In genomic region chr1:18883636-18884418, GRCh38 we compare ENCODE assay signal across 8 cellular contexts. TPM values are rescaled to one million over a fixed set of nuclear protein-coding genes. Genes with fewer than 3 reads are reported as not detected.
A peak's percentile ranks its signal among the peaks of the same experiment; 100 is the strongest.
DNase-seq lines count a peak whose midpoint lies in the region; ATAC-seq, FAIRE-seq and TF ChIP-seq lines count a peak whose summit lies in the region.

No MANE protein-coding gene starts in this region.

- H3K4me1 ChIP-seq in H1 (replicated peaks in 1 of 4; ENCODE audit: control insufficient read depth in 3 of 4, insufficient read depth in 4 of 4, low read length in 3 of 4), result peaks cover 0 to 6% (median 4%) of the 10 kb centered on the region in 4 experiments; a peak in 4 of 7 replicates

- no peak overlapping the region for H3K9ac ChIP-seq in H1 (replicated peaks in 1 of 4; ENCODE audit: extremely low read depth in 1 of 4, low read depth in 3 of 4, low read length in 3 of 4)

- H3K18ac ChIP-seq in H1 (ENCODE audit: extremely low read depth, low read length), result no peak overlapping the region

- H4K5ac ChIP-seq in H1 (ENCODE audit: insufficient read length, low read depth, low read length), result no peak overlapping the region

- H3K23ac ChIP-seq in H1 (ENCODE audit: insufficient read length), result no peak overlapping the region

- H2BK120ac ChIP-seq in H1 (replicated peaks; ENCODE audit: low read depth, low read length), result no peak overlapping the region

- no peak overlapping the region for H3K4me2 ChIP-seq in H1 (ENCODE audit: insufficient read depth in 1 of 2, low read depth in 2 of 2, low read length in 2 of 2)

- TF ChIP-seq RAD21 in H1 (IDR thresholded peaks at IDR 0.05 in 1 of 2, conservative IDR thresholded peaks at IDR 0.05 in 1 of 2; ENCODE audit: low read depth in 2 of 2, low read length in 2 of 2), result peak; percentile 86 to 92

- FAIRE-seq in H1 (lab: Jason Lieb, UNC), result peak; percentile 36

- H3K56ac ChIP-seq in H1 (replicated peaks; ENCODE audit: insufficient read length, low read depth, low read length), result no peak overlapping the region

- H3K27ac ChIP-seq in H1 (ENCODE audit: low read depth, low read length), result no peak overlapping the region

- H3K14ac ChIP-seq in H1 (ENCODE audit: insufficient read length), result no peak overlapping the region

- peak; percentile 97 for TF ChIP-seq CTCF in AG04449 (IDR thresholded peaks at IDR 0.05; ENCODE audit: insufficient read depth, low read length, missing control alignments)
- TF ChIP-seq CTCF in GM13976 (IDR thresholded peaks at IDR 0.05; ENCODE audit: borderline replicate concordance, control extremely low read depth, extremely low read depth, insufficient read depth, missing control alignments), result peak; percentile 87
- TF ChIP-seq CTCF in H1 (IDR thresholded peaks at IDR 0.05; ENCODE audit: control extremely low read depth in 1 of 3, insufficient read depth in 1 of 3, low read depth in 1 of 3, low read length in 3 of 3), result peak; percentile 84 to 97 (median 93)

- H3K36me3 ChIP-seq in H1 (ENCODE audit: control insufficient read depth in 2 of 4, insufficient read depth in 4 of 4, low read length in 3 of 4), result peaks cover 0 to 11% (median 2%) of the 10 kb centered on the region in 4 experiments; a peak in 4 of 8 replicates

- no peaks in the 10 kb centered on the region for H3K79me1 ChIP-seq in H1 (ENCODE audit: low read depth, low read length)

- TF ChIP-seq EP300 in H1 (IDR thresholded peaks at IDR 0.05; ENCODE audit: borderline replicate concordance in 1 of 2, low read depth in 2 of 2, low read length in 2 of 2), result no peak

- ATAC-seq in GM19395 (IDR thresholded peaks at IDR 0.05; ENCODE audit: unreplicated experiment), result no peak

- no peak overlapping the region for H4K91ac ChIP-seq in H1 (replicated peaks; ENCODE audit: insufficient read length, low read length)

- H3K4ac ChIP-seq in H1 (replicated peaks; ENCODE audit: insufficient read length, low read depth, low read length), result no peak overlapping the region

- H2BK12ac ChIP-seq in H1 (ENCODE audit: low read depth, low read length), result no peak overlapping the region

- H2BK5ac ChIP-seq in H1 (ENCODE audit: low read depth, low read length), result no peak overlapping the region

- no peak overlapping the region for H3K4me3 ChIP-seq in AG04449 (ENCODE audit: low read depth, low read length)
- no peak overlapping the region for H3K4me3 ChIP-seq in H1 (ENCODE audit: extremely low read depth in 1 of 4, insufficient read depth in 2 of 4, low read depth in 3 of 4, low read length in 4 of 4)

- no peak overlapping the region for H2AFZ ChIP-seq in H1 (ENCODE audit: low read length)

- no peaks in the 10 kb centered on the region for H3K9me3 ChIP-seq in H1 (ENCODE audit: insufficient read depth in 2 of 2, low read depth in 1 of 2, low read length in 1 of 2)

- in situ Hi-C loops in GM13976 (cut with MboI; ENCODE audit: low sequenced_read_pairs, unreplicated experiment), result no loop called here

- no peak overlapping the region for H2BK20ac ChIP-seq in H1 (ENCODE audit: low read length)

- POLR2A ChIA-PET in AG04449 (lab: Yijun Ruan, JAX), result no interaction called here
- POLR2A ChIA-PET in H1 (lab: Charles Lee; ENCODE audit: partially characterized antibody), result interaction anchor here (1.4 kb wide), 1 partner anchor 10 kb away, joined by 5 read pairs; no protein-coding TSS in a partner anchor

- H2AK5ac ChIP-seq in H1 (ENCODE audit: low read depth, low read length), result no peak overlapping the region

- TF ChIP-seq POLR2A in H1 (IDR thresholded peaks at IDR 0.05; ENCODE audit: control extremely low read depth in 1 of 2, low read depth in 2 of 2, low read length in 2 of 2), result no peak

- WGBS in H1 (ENCODE audit: extremely low coverage in 1 of 2, insufficient coverage in 1 of 2, insufficient read length in 1 of 2, insufficient replicate concordance in 2 of 2, low coverage in 1 of 2, low lambda C conversion rate in 2 of 2, missing lambda C conversion rate in 1 of 2), 2 experiments, result 73% methylated on average over 13 of the region's 14 CpGs; no CpG with 5 or more reads in 1 of the 2 experiments

- H4K20me1 ChIP-seq in H1 (replicated peaks in 1 of 2; ENCODE audit: control insufficient read depth in 1 of 2, insufficient read depth in 2 of 2, low read length in 2 of 2), result peaks cover 0 to 8% of the 10 kb centered on the region in 2 experiments

- no peaks in the 10 kb centered on the region for H3K27me3 ChIP-seq in H1 (replicated peaks in 1 of 4; ENCODE audit: control insufficient read depth in 3 of 4, extremely low read depth in 1 of 4, insufficient read depth in 3 of 4, low read length in 3 of 4)

- H4K8ac ChIP-seq in H1 (ENCODE audit: extremely low read depth, insufficient read depth, low read length), result no peak overlapping the region

- no peak overlapping the region for H2BK15ac ChIP-seq in H1 (ENCODE audit: low read length)

- CTCF ChIA-PET in AG04449 (lab: Yijun Ruan, JAX) (interaction anchor here (0.7 to 8.1 kb wide), 35 partner anchors 10 to 356 kb away, joined by 3 to 95 read pairs (median 4); partner anchors contain the start of gene ALDH4A1), H1 (lab: Charles Lee; ENCODE audit: partially characterized antibody) (interaction anchor here (0.5 to 14.4 kb wide), 46 partner anchors 8 to 297 kb away, joined by 3 to 131 read pairs (median 4); partner anchors contain the start of gene ALDH4A1)

- DNase-seq in AG04449 (ENCODE audit: low read depth, low spot score) (no peak), GM13976 (ENCODE audit: low spot score) (peak; percentile 82), NCI-H748 (lab: John Stamatoyannopoulos, UW; ENCODE audit: unreplicated experiment) (peak; percentile 46), H1 (ENCODE audit: low read depth in 1 of 2, low spot score in 2 of 2) (peak; percentile 60 to 97), myocyte (ENCODE audit: low read depth) (peak; percentile 72)
- peak; percentile 35 to 62 for DNase-seq in activated CD8-positive, alpha-beta memory T cell treated with anti-CD3 and anti-CD28 coated beads for 1 hour (ENCODE audit: extremely low read depth in 1 of 2, low read depth in 1 of 2)
- DNase-seq in stimulated activated CD8-positive, alpha-beta memory T cell treated with anti-CD3 and anti-CD28 coated beads, Interleukin-4, amount 100 ng/mL, for 48 hours, result peak; percentile 91

- no peaks in the 10 kb centered on the region for H3K23me2 ChIP-seq in H1 (ENCODE audit: low read depth, low read length)

- no peaks in the 10 kb centered on the region for H3K79me2 ChIP-seq in H1 (ENCODE audit: control insufficient read depth in 1 of 2, insufficient read depth in 2 of 2, low read length in 2 of 2)

TF ChIP-seq in H1, 55 proteins besides CTCF, POLR2A, EP300 and RAD21:
- TF ChIP-seq SAP30 (IDR thresholded peaks at IDR 0.05; ENCODE audit: insufficient read depth, insufficient replicate concordance, low read length) (no peak), CREB1 (IDR thresholded peaks at IDR 0.05) (0 out of 2 replicates have a peak, but pooled peaks have one; percentile 30)

RNA-seq across cellular contexts. Expression of gene ALDH4A1, which starts 18.5 kb away (rescaled TPM):
- 29.4 and 30.3 TPM in 2 replicates for total RNA-seq in H1 (2021; fragmentation: NEBNext Ultra II Directional; extraction: Animal tissue kit (Norgen Biotek cat#: 25700))
- 35.9 and 57.4 TPM in 2 replicates for polyA plus RNA-seq in H1 (2011; rRNA removed)
- polyA plus RNA-seq in H1 (2011; cell fraction: cytosol; rRNA removed), result 61.4 TPM
- polyA plus RNA-seq in H1 (2011; cell fraction: nucleus; rRNA removed), result 95.8 TPM
- 25.3 to 32.9 TPM (median 31.9 TPM) in 4 replicates for polyA plus RNA-seq in H1 (2012, experiment 1 of 2)
- 35.0 TPM for polyA plus RNA-seq in H1 (2012, experiment 2 of 2)
- 18.9 TPM for polyA plus RNA-seq in H1 (2013, experiment 1 of 2)
- 16.0 TPM for polyA plus RNA-seq in H1 (2013, experiment 2 of 2)
- 20.3 and 22.0 TPM in 2 replicates for polyA minus RNA-seq in H1 (2011; rRNA and poly(A)+ RNA removed)
- 21.8 TPM for polyA minus RNA-seq in H1 (2011; cell fraction: cytosol; rRNA and poly(A)+ RNA removed)
- polyA minus RNA-seq in H1 (2011; cell fraction: nucleus; rRNA and poly(A)+ RNA removed), result 21.5 TPM
- total RNA-seq in myocyte, result 25.9 and 37.0 TPM in 2 replicates
- 17.1 TPM for polyA plus RNA-seq in myocyte (2012)

RNA-seq across cellular contexts. Expression of gene TAS1R2, which starts 24.4 kb away (rescaled TPM):
- not detected in 2 replicates for total RNA-seq in H1 (2021; fragmentation: NEBNext Ultra II Directional; extraction: Animal tissue kit (Norgen Biotek cat#: 25700))
- not detected in 2 replicates for polyA plus RNA-seq in H1 (2011; rRNA removed)
- not detected for polyA plus RNA-seq in H1 (2011; cell fraction: cytosol; rRNA removed)
- polyA plus RNA-seq in H1 (2011; cell fraction: nucleus; rRNA removed), result not detected
- not detected in 4 replicates for polyA plus RNA-seq in H1 (2012, experiment 1 of 2)
- polyA plus RNA-seq in H1 (2012, experiment 2 of 2), result not detected
- not detected for polyA plus RNA-seq in H1 (2013, experiment 1 of 2)
- not detected for polyA plus RNA-seq in H1 (2013, experiment 2 of 2)
- polyA minus RNA-seq in H1 (2011; rRNA and poly(A)+ RNA removed), result not detected in 2 replicates
- polyA minus RNA-seq in H1 (2011; cell fraction: cytosol; rRNA and poly(A)+ RNA removed), result not detected
- not detected for polyA minus RNA-seq in H1 (2011; cell fraction: nucleus; rRNA and poly(A)+ RNA removed)
- 0.05 TPM in 1 of 2 replicates, not detected in the other for total RNA-seq in myocyte
- not detected for polyA plus RNA-seq in myocyte (2012)
